Comparison of ENCODE assay signal across 25 cellular contexts in genomic region chr19:15644066-15644741, GRCh38. TPM values are rescaled to one million over a fixed set of nuclear protein-coding genes. Genes with fewer than 3 reads are reported as not detected.
"Had no signal": no experiment of that assay in that cellular context is flagged by ENCODE, and none has a peak within 500 bp of the region (broad histone marks: within the 10 kb centered on the region; RNA-seq: fewer than 3 reads in every experiment).

No MANE protein-coding gene starts in this region.

- H3K4me3 ChIP-seq: MG63, SJSA1, SK-N-MC had no signal

- DNase-seq: Karpas-422, KG1, MG63, NCI-H1092, NCI-H1105 treated with DMSO at 0.1 percent for 48 hours, NCI-H1417 treated with DMSO at 0.1 percent for 48 hours, NCI-H146, NCI-H187, NCI-H2029, NCI-H2081 treated with DMSO at 0.1 percent for 48 hours, NCI-H2171, NCI-H226, NCI-H446, NCI-H510A, NCI-H524 treated with DMSO at 0.1 percent for 48 hours, NCI-H69, NCI-H774, Right ventricle myocardium superior, RPMI8226, SIG-M5 had no signal

- H3K4me1 ChIP-seq: SJSA1 had no signal

- H3K27me3 ChIP-seq: MG63, SJSA1 had no signal

- FAIRE-seq: HTR-8/SVneo, RCC 7860 had no signal

- H3K27ac ChIP-seq: HL-60, SJSA1, SK-N-MC had no signal

- H3K9me3 ChIP-seq: MG63, SJSA1 had no signal

- H3K36me3 ChIP-seq: MG63, SJSA1 had no signal

RNA-seq across cellular contexts. Expression of gene CYP4F3, which starts 3.5 kb away (rescaled TPM):
- total RNA-seq: SJSA1 had no signal

RNA-seq across cellular contexts. Expression of gene CYP4F12, which starts 28.7 kb away (rescaled TPM):
- total RNA-seq: SJSA1 had no signal

RNA-seq across cellular contexts. Expression of gene CYP4F8, which starts 29.2 kb away (rescaled TPM):
- total RNA-seq: Right ventricle myocardium superior, SJSA1 had no signal
